Comparison of ENCODE assay signal across 20 cellular contexts in genomic region chr16:10308305-10309193, GRCh38.
A peak's percentile ranks its signal among the peaks of the same experiment; 100 is the strongest.
DNase-seq lines count a peak whose midpoint lies in the region; ATAC-seq, FAIRE-seq and TF ChIP-seq lines count a peak whose summit lies in the region.
"Had no signal": no experiment of that assay in that cellular context is flagged by ENCODE, and none has a peak within 500 bp of the region (broad histone marks: within the 10 kb centered on the region; RNA-seq: fewer than 3 reads in every experiment).

No MANE protein-coding gene starts in this region.

- H3K9me3 ChIP-seq in trophoblast cell (ENCODE audit: insufficient read depth, low read depth, low read length), result no peaks in the 10 kb centered on the region
- no peaks in the 10 kb centered on the region for H3K9me3 ChIP-seq in A673 (ENCODE audit: low read depth, low read length, poor library complexity, severe bottlenecking)
- H3K9me3 ChIP-seq: heart right ventricle, vagina had no signal

- H3K9ac ChIP-seq in trophoblast cell (ENCODE audit: low read length), result no peak overlapping the region

- no peak overlapping the region for H4K12ac ChIP-seq in trophoblast cell (ENCODE audit: low read depth, low read length)

- H2AFZ ChIP-seq in trophoblast cell (ENCODE audit: insufficient read depth, low read length, poor library complexity), result no peak overlapping the region

- H3K23ac ChIP-seq in trophoblast cell (ENCODE audit: low read length), result no peak overlapping the region

- H3K36me3 ChIP-seq in bronchial epithelial cell (ENCODE audit: control insufficient read depth, insufficient read depth, low read length) (no peaks in the 10 kb centered on the region), trophoblast cell (ENCODE audit: control insufficient read depth in 1 of 2, insufficient read depth in 2 of 2, low read length in 2 of 2) (no peaks in the 10 kb centered on the region), A673 (ENCODE audit: insufficient read depth, low read length, poor library complexity, severe bottlenecking) (no peaks in the 10 kb centered on the region)
- H3K36me3 ChIP-seq: heart right ventricle, vagina had no signal

- CTCF ChIA-PET in A673 (lab: Charles Lee), result interaction anchor here (0.7 kb wide), 1 partner anchor 149 kb away, joined by 3 read pairs; no protein-coding TSS in a partner anchor

- H4K91ac ChIP-seq in trophoblast cell (ENCODE audit: low read depth, low read length), result no peak overlapping the region

- H3K4me3 ChIP-seq in bronchial epithelial cell (ENCODE audit: low read depth, low read length), result no peak overlapping the region
- no peak overlapping the region for H3K4me3 ChIP-seq in trophoblast cell (ENCODE audit: low read depth, low read length)
- no peak overlapping the region for H3K4me3 ChIP-seq in A673 (ENCODE audit: low read depth, low read length, poor library complexity, severe bottlenecking)
- H3K4me3 ChIP-seq: heart right ventricle, vagina had no signal

- peak overlapping the region; percentile 27 for H3K4me2 ChIP-seq in trophoblast cell (ENCODE audit: low read length)

- POLR2A ChIA-PET in A673 (lab: Charles Lee; ENCODE audit: low non-redundant PET), result no interaction called here

- no peak for ATAC-seq in HG03196 (IDR thresholded peaks at IDR 0.05; ENCODE audit: unreplicated experiment)
- ATAC-seq: effector memory CD8-positive, alpha-beta T cell; heart right ventricle had no signal

- peak; percentile 12 for DNase-seq in GM10266 (ENCODE audit: extremely low spot score)
- peak; percentile 38 for DNase-seq in M059J (ENCODE audit: low read depth)
- DNase-seq in bronchial epithelial cell (ENCODE audit: low read depth), result peak; percentile 99
- DNase-seq in trophoblast cell, result peak; percentile 88 to 92
- DNase-seq in HTR-8/SVneo (ENCODE audit: insufficient read length, low spot score), result no peak
- no peak for DNase-seq in A673 (ENCODE audit: low spot score)
- DNase-seq in cardiac septum (ENCODE audit: low spot score), result no peak
- DNase-seq: activated CD4-positive, CD25-positive, alpha-beta regulatory T cell treated with anti-CD3 and anti-CD28 coated beads, Interleukin-2, amount 50 U/mL, for 72 hours; activated naive CD4-positive, alpha-beta T cell treated with anti-CD3 and anti-CD28 coated beads, Interleukin-2, amount 50 U/mL, for 16 hours; activated T-cell treated with anti-CD3 and anti-CD28 coated beads, Interleukin-2, amount 50 U/mL, for 48 hours; effector memory CD8-positive, alpha-beta T cell; H9; heart right ventricle; Kasumi-1; NCI-H1417; NCI-H524 treated with DMSO at 0.1 percent for 48 hours; RPMI8226; stimulated activated CD4-positive, alpha-beta T cell treated with anti-CD3 and anti-CD28 coated beads, Interleukin-4, amount 100 ng/mL, for 24 hours had no signal

- FAIRE-seq in bronchial epithelial cell (lab: Jason Lieb, UNC) (no peak), HTR-8/SVneo (lab: Jason Lieb, UNC) (no peak)

- no peaks in the 10 kb centered on the region for H3K79me2 ChIP-seq in trophoblast cell (ENCODE audit: control insufficient read depth, insufficient read depth, low read length, poor library complexity)

- H3K18ac ChIP-seq in trophoblast cell (ENCODE audit: low read length), result no peak overlapping the region

- peaks cover 2% of the 10 kb centered on the region for H3K79me1 ChIP-seq in trophoblast cell (ENCODE audit: low read length)

- no peak overlapping the region for H3K14ac ChIP-seq in trophoblast cell (ENCODE audit: low read length)

- no peak overlapping the region for H2AK5ac ChIP-seq in trophoblast cell (ENCODE audit: low read length)

- WGBS in trophoblast cell (ENCODE audit: extremely low coverage, insufficient coverage, insufficient read length), result no CpG with 5 or more reads among the region's 15 CpGs

- BruUV-seq in A673 (replicated peaks; lab: Mats Ljungman, UMichigan), result no TSS peak

- intact Hi-C loops in A673 (cut with micrococcal nuclease; ENCODE audit: unreplicated experiment), result no loop called here
- intact Hi-C loops in cardiac septum (cut with DNase I), result no loop called here

- H3K4me1 ChIP-seq in trophoblast cell (ENCODE audit: control insufficient read depth in 1 of 2, insufficient read depth in 2 of 2, low read length in 2 of 2), result peaks cover 0 to 3% of the 10 kb centered on the region in 2 experiments
- H3K4me1 ChIP-seq in A673 (ENCODE audit: insufficient read depth, low read length, poor library complexity, severe bottlenecking), result no peaks in the 10 kb centered on the region
- H3K4me1 ChIP-seq: heart right ventricle, vagina had no signal

- no peak overlapping the region for H2BK5ac ChIP-seq in trophoblast cell (ENCODE audit: low read depth, low read length, poor library complexity)

- no peak overlapping the region for H2BK12ac ChIP-seq in trophoblast cell (ENCODE audit: low read length)

- no peak overlapping the region for H4K8ac ChIP-seq in trophoblast cell (ENCODE audit: low read depth, low read length)

- no peak overlapping the region for H3K4ac ChIP-seq in trophoblast cell (ENCODE audit: low read depth, low read length)

- TF ChIP-seq CTCF in GM10266 (IDR thresholded peaks at IDR 0.05; ENCODE audit: control insufficient read depth, insufficient read depth, low read depth, missing control alignments), result no peak
- no peak for TF ChIP-seq CTCF in bronchial epithelial cell (IDR thresholded peaks at IDR 0.05; ENCODE audit: insufficient read depth, low read length, severe bottlenecking)
- TF ChIP-seq CTCF in A673 (conservative IDR thresholded peaks at IDR 0.05; ENCODE audit: low read depth, low read length), result no peak

- H3K27ac ChIP-seq in trophoblast cell (ENCODE audit: low read depth, low read length), result peak overlapping the region; percentile 20
- no peak overlapping the region for H3K27ac ChIP-seq in A673 (ENCODE audit: low read depth, low read length, poor library complexity, severe bottlenecking)
- H3K27ac ChIP-seq: heart right ventricle, vagina had no signal

- no peak overlapping the region for H2BK120ac ChIP-seq in trophoblast cell (ENCODE audit: insufficient read depth, low read length, poor library complexity)

- no peaks in the 10 kb centered on the region for H3K27me3 ChIP-seq in bronchial epithelial cell (ENCODE audit: control insufficient read depth, insufficient read depth, low read length)
- H3K27me3 ChIP-seq in trophoblast cell (ENCODE audit: insufficient read depth, low read length), result no peaks in the 10 kb centered on the region
- H3K27me3 ChIP-seq in A673 (replicated peaks; ENCODE audit: insufficient read depth, low read depth, low read length, poor library complexity), result no peaks in the 10 kb centered on the region
- H3K27me3 ChIP-seq: heart right ventricle, vagina had no signal

Comparison
In these comparisons a context has a peak if more than half of its experiments do, and no peak if none do; other contexts are left out.
1. DNase-seq: peak in GM10266 (single experiment), M059J (single experiment), bronchial epithelial cell (single experiment) and trophoblast cell (2 of 2); none in HTR-8/SVneo (single experiment), A673 (single experiment) and cardiac septum (single experiment).